19 cellular contexts compared by ENCODE assay signal in genomic region chr7:152363798-152364197, GRCh38.
A peak's percentile ranks its signal among the peaks of the same experiment; 100 is the strongest.
DNase-seq lines count a peak whose midpoint lies in the region; ATAC-seq, FAIRE-seq and TF ChIP-seq lines count a peak whose summit lies in the region.
"Had no signal": no experiment of that assay in that cellular context is flagged by ENCODE, and none has a peak within 500 bp of the region (broad histone marks: within the 10 kb centered on the region; RNA-seq: fewer than 3 reads in every experiment).

No MANE protein-coding gene starts in this region.

- ATAC-seq in activated naive CD8-positive, alpha-beta T cell treated with anti-CD3 and anti-CD28 coated beads, Interleukin-2, amount 50 U/mL, for 24 hours = no peak
- ATAC-seq in K562 (peak; percentile 49), GM21529 (IDR thresholded peaks at IDR 0.05; ENCODE audit: unreplicated experiment) (no peak)
- ATAC-seq in naive thymus-derived CD4-positive, alpha-beta T cell = no peak
- ATAC-seq: A549, HepG2, PC-3 had no signal

- no peak for FAIRE-seq in K562 (lab: Jason Lieb, UNC)
- FAIRE-seq: A549, HepG2 had no signal

- no peak overlapping the region for H3K56ac ChIP-seq in mesendoderm (ENCODE audit: low read length)

- peak overlapping the region; percentile 66 for H3K27ac Mint-ChIP-seq in activated naive CD8-positive, alpha-beta T cell
- H3K27ac Mint-ChIP-seq in activated naive CD8-positive, alpha-beta T cell treated with anti-CD3 and anti-CD28 coated beads, Interleukin-2, amount 50 U/mL, for 24 hours = no peak overlapping the region
- peak overlapping the region in 3 of 9 donors; percentile 18 to 70 (median 67) for H3K27ac Mint-ChIP-seq in naive thymus-derived CD4-positive, alpha-beta T cell
- H3K27ac Mint-ChIP-seq: H9 had no signal

- H2BK120ac ChIP-seq in mesendoderm (ENCODE audit: low read depth, low read length) = no peak overlapping the region

- H3K23ac ChIP-seq in mesendoderm (ENCODE audit: low read length) = no peak overlapping the region

- H3K4me1 ChIP-seq in K562 (replicated peaks in 1 of 2; ENCODE audit: control insufficient read depth in 2 of 2, insufficient read depth in 2 of 2, low read length in 2 of 2) (peaks cover 16 to 19% of the 10 kb centered on the region in 2 experiments), mesendoderm (ENCODE audit: control insufficient read depth, low read depth, low read length) (no peaks in the 10 kb centered on the region)
- peaks cover 10% of the 10 kb centered on the region in 2 donors for H3K4me1 ChIP-seq in naive thymus-derived CD4-positive, alpha-beta T cell (ENCODE audit: control insufficient read depth in 2 of 2, insufficient read depth in 2 of 2, low read length in 2 of 2)

- H3K18ac ChIP-seq in mesendoderm (ENCODE audit: low read length) = no peak overlapping the region

- no peaks in the 10 kb centered on the region for H3K27me3 ChIP-seq in K562 (ENCODE audit: control insufficient read depth in 2 of 2, insufficient read depth in 2 of 2, low read length in 2 of 2)
- H3K27me3 ChIP-seq in mesendoderm (ENCODE audit: insufficient read depth, low read length, poor library complexity) = no peaks in the 10 kb centered on the region
- H3K27me3 ChIP-seq in WERI-Rb-1 (ENCODE audit: insufficient read depth, low read depth, severe bottlenecking) = no peaks in the 10 kb centered on the region
- no peaks in the 10 kb centered on the region for H3K27me3 ChIP-seq in naive thymus-derived CD4-positive, alpha-beta T cell (ENCODE audit: control insufficient read depth in 2 of 2, insufficient read depth in 2 of 2, low read length in 2 of 2)
- H3K27me3 ChIP-seq: SJSA1 had no signal

- DNase-seq in activated naive CD8-positive, alpha-beta T cell treated with anti-CD3 and anti-CD28 coated beads, Interleukin-2, amount 50 U/mL, for 24 hours = no peak
- DNase-seq in K562 (ENCODE audit: extremely low read depth in 1 of 4, low spot score in 3 of 4) (no peak), mesendoderm (peak; percentile 14), WERI-Rb-1 (no peak), NCI-H2107 treated with DMSO at 0.1 percent for 48 hours (lab: John Stamatoyannopoulos, UW; ENCODE audit: unreplicated experiment) (no peak)
- no peak for DNase-seq in naive thymus-derived CD4-positive, alpha-beta T cell
- DNase-seq: Caco-2, H9, MM.1S, NCI-H1417, NCI-H2029 treated with DMSO at 0.1 percent for 48 hours, NCI-H226, PC-3 had no signal

- no peak for TF ChIP-seq RAD21 in K562 (CRISPR knock-in tag; conservative IDR thresholded peaks at IDR 0.05 in 1 of 2, IDR thresholded peaks at IDR 0.05 in 1 of 2)

- BruUV-seq in K562 (replicated peaks; lab: Mats Ljungman, UMichigan) = no TSS peak

- H3K4me3 Mint-ChIP-seq in activated naive CD8-positive, alpha-beta T cell = no peak overlapping the region
- H3K4me3 Mint-ChIP-seq in activated naive CD8-positive, alpha-beta T cell treated with anti-CD3 and anti-CD28 coated beads, Interleukin-2, amount 50 U/mL, for 24 hours = no peak overlapping the region
- H3K4me3 Mint-ChIP-seq in naive thymus-derived CD4-positive, alpha-beta T cell = peak overlapping the region in 5 of 10 donors; percentile 17 to 41 (median 26)
- H3K4me3 Mint-ChIP-seq: H9 had no signal

- H2BK5ac ChIP-seq in mesendoderm (ENCODE audit: low read length) = no peak overlapping the region

- no peaks in the 10 kb centered on the region for H3K9me3 ChIP-seq in K562 (replicated peaks; ENCODE audit: control insufficient read depth, insufficient read depth, low read depth, low read length)
- H3K9me3 ChIP-seq in WERI-Rb-1 (ENCODE audit: severe bottlenecking) = no peaks in the 10 kb centered on the region
- H3K9me3 ChIP-seq in naive thymus-derived CD4-positive, alpha-beta T cell (ENCODE audit: control insufficient read depth in 2 of 3, low read length in 3 of 3) = no peaks in the 10 kb centered on the region
- H3K9me3 ChIP-seq: A549, Caco-2, SJSA1 had no signal

- H4K8ac ChIP-seq in mesendoderm (ENCODE audit: low read depth, low read length) = no peak overlapping the region

- H3K4ac ChIP-seq in mesendoderm (ENCODE audit: low read depth, low read length) = no peak overlapping the region

- H3K4me3 ChIP-seq in K562 = no peak overlapping the region
- H3K4me3 ChIP-seq in mesendoderm (ENCODE audit: low read length) = no peak overlapping the region
- no peak overlapping the region for H3K4me3 ChIP-seq in WERI-Rb-1 (ENCODE audit: low read depth, low read length)
- no peak overlapping the region for H3K4me3 ChIP-seq in naive thymus-derived CD4-positive, alpha-beta T cell (ENCODE audit: low read length)
- H3K4me3 ChIP-seq: A549, SJSA1 had no signal

- CTCF ChIA-PET in K562 (lab: Yijun Ruan, JAX; ENCODE audit: low intra/inter-chr PET ratio) = no interaction called here
- CTCF ChIA-PET in naive thymus-derived CD4-positive, alpha-beta T cell (lab: Charles Lee) = no interaction called here

- no peaks in the 10 kb centered on the region for H3K27me3 Mint-ChIP-seq in activated naive CD8-positive, alpha-beta T cell
- no peaks in the 10 kb centered on the region for H3K27me3 Mint-ChIP-seq in activated naive CD8-positive, alpha-beta T cell treated with anti-CD3 and anti-CD28 coated beads, Interleukin-2, amount 50 U/mL, for 24 hours
- H3K27me3 Mint-ChIP-seq in naive thymus-derived CD4-positive, alpha-beta T cell = no peaks in the 10 kb centered on the region

- peaks cover 15% of the 10 kb centered on the region for H3K36me3 Mint-ChIP-seq in activated naive CD8-positive, alpha-beta T cell
- H3K36me3 Mint-ChIP-seq in activated naive CD8-positive, alpha-beta T cell treated with anti-CD3 and anti-CD28 coated beads, Interleukin-2, amount 50 U/mL, for 24 hours (ENCODE audit: low read depth) = peaks cover 12% of the 10 kb centered on the region
- H3K36me3 Mint-ChIP-seq in naive thymus-derived CD4-positive, alpha-beta T cell = peaks cover 4 to 22% (median 13%) of the 10 kb centered on the region in 5 donors

- POLR2A ChIA-PET in K562 (lab: Yijun Ruan, JAX) = interaction anchor here (0.5 to 1.6 kb wide), 9 partner anchors 8 to 189 kb away, joined by 3 to 5 read pairs (median 3); no protein-coding TSS in a partner anchor
- POLR2A ChIA-PET in naive thymus-derived CD4-positive, alpha-beta T cell (lab: Charles Lee) = no interaction called here

- no peak overlapping the region for H2AK5ac ChIP-seq in mesendoderm (ENCODE audit: low read length)

- no peak overlapping the region for H2AFZ ChIP-seq in K562 (ENCODE audit: low read depth, low read length)

- WGBS in K562 (ENCODE audit: insufficient coverage, low coverage, missing lambda C conversion rate) = 32% methylated on average over 1 of the region's 1 CpG
- no CpG with 5 or more reads among the region's 1 CpG for WGBS in mesendoderm (ENCODE audit: extremely low coverage, insufficient coverage, low lambda C conversion rate)

- TF ChIP-seq POLR2A in K562 (conservative IDR thresholded peaks at IDR 0.05) = no peak

- H3K36me3 ChIP-seq in K562 (ENCODE audit: control insufficient read depth, insufficient read depth, low read length) (no peaks in the 10 kb centered on the region), mesendoderm (ENCODE audit: control insufficient read depth, insufficient read depth, low read length) (no peaks in the 10 kb centered on the region), WERI-Rb-1 (no peaks in the 10 kb centered on the region)
- peaks cover 0 to 4% (median 0%) of the 10 kb centered on the region in 3 experiments for H3K36me3 ChIP-seq in naive thymus-derived CD4-positive, alpha-beta T cell (ENCODE audit: control insufficient read depth in 2 of 3, insufficient read depth in 3 of 3, low read length in 3 of 3)
- H3K36me3 ChIP-seq: SJSA1 had no signal

- in situ Hi-C loops in K562 (cut with MboI) = no loop called here

- H3K79me2 ChIP-seq in K562 (ENCODE audit: control insufficient read depth, insufficient read depth, low read length) (peaks cover 99% of the 10 kb centered on the region), mesendoderm (ENCODE audit: control insufficient read depth, insufficient read depth, low read length) (peaks cover 11% of the 10 kb centered on the region)

- H3K27ac ChIP-seq in K562 (ENCODE audit: extremely low read depth, low read depth, low read length) (no peak overlapping the region), mesendoderm (ENCODE audit: low read depth, low read length) (no peak overlapping the region), WERI-Rb-1 (no peak overlapping the region)
- no peak overlapping the region for H3K27ac ChIP-seq in naive thymus-derived CD4-positive, alpha-beta T cell (ENCODE audit: low read depth, low read length)
- H3K27ac ChIP-seq: A549, C4-2B, SJSA1 had no signal

- H3K4me2 ChIP-seq in K562 (ENCODE audit: insufficient read depth, low read length) (no peak overlapping the region), mesendoderm (ENCODE audit: low read length) (no peak overlapping the region)
- H3K4me2 ChIP-seq: A549 had no signal

- H3K4me1 Mint-ChIP-seq in activated naive CD8-positive, alpha-beta T cell (ENCODE audit: low read depth) = peaks cover 59% of the 10 kb centered on the region
- peaks cover 46% of the 10 kb centered on the region for H3K4me1 Mint-ChIP-seq in activated naive CD8-positive, alpha-beta T cell treated with anti-CD3 and anti-CD28 coated beads, Interleukin-2, amount 50 U/mL, for 24 hours
- H3K4me1 Mint-ChIP-seq in naive thymus-derived CD4-positive, alpha-beta T cell = peaks cover 19 to 76% (median 66%) of the 10 kb centered on the region in 7 donors

- TF ChIP-seq CTCF in K562 (IDR thresholded peaks at IDR 0.05 in 2 of 3, conservative IDR thresholded peaks at IDR 0.05 in 1 of 3; ENCODE audit: insufficient read depth in 2 of 3, low read depth in 1 of 3, low read length in 3 of 3) (no peak), WERI-Rb-1 (IDR thresholded peaks at IDR 0.05; ENCODE audit: low read depth, low read length) (no peak)

- no peak overlapping the region for H2BK15ac ChIP-seq in mesendoderm (replicated peaks; ENCODE audit: low read depth)

- no peak for TF ChIP-seq EP300 in K562 (IDR thresholded peaks at IDR 0.05; ENCODE audit: low read length)

- peaks cover 5% of the 10 kb centered on the region for H3K9me1 ChIP-seq in K562 (ENCODE audit: control insufficient read depth, insufficient read depth, low read length)

- peaks cover 3% of the 10 kb centered on the region for H3K9me3 Mint-ChIP-seq in activated naive CD8-positive, alpha-beta T cell (ENCODE audit: low read depth)
- H3K9me3 Mint-ChIP-seq in activated naive CD8-positive, alpha-beta T cell treated with anti-CD3 and anti-CD28 coated beads, Interleukin-2, amount 50 U/mL, for 24 hours = peaks cover 4% of the 10 kb centered on the region
- peaks cover 0 to 11% (median 3%) of the 10 kb centered on the region in 11 donors for H3K9me3 Mint-ChIP-seq in naive thymus-derived CD4-positive, alpha-beta T cell
- H3K9me3 Mint-ChIP-seq: H9 had no signal

- intact Hi-C loops in K562 (cut with micrococcal nuclease) = no loop called here
- intact Hi-C loops in naive thymus-derived CD4-positive, alpha-beta T cell (cut with micrococcal nuclease) = no loop called here

- H3K79me1 ChIP-seq in mesendoderm (ENCODE audit: low read length) = peaks cover 7% of the 10 kb centered on the region

- peaks cover 21% of the 10 kb centered on the region for H4K20me1 ChIP-seq in K562 (replicated peaks; ENCODE audit: control insufficient read depth, insufficient read depth, low read length)

- H4K5ac ChIP-seq in mesendoderm (ENCODE audit: low read length) = no peak overlapping the region

- no peak overlapping the region for H3K9ac ChIP-seq in K562 (ENCODE audit: insufficient read depth in 1 of 2, low read depth in 2 of 2, low read length in 2 of 2)
- no peak overlapping the region for H3K9ac ChIP-seq in mesendoderm (ENCODE audit: low read length)

TF ChIP-seq in K562, 482 proteins besides CTCF, POLR2A, EP300 and RAD21:
- no peak for TF ChIP-seq BCOR (IDR thresholded peaks at IDR 0.05)
